ENCODE assay signal across 8 cellular contexts in the genomic region with DNA sequence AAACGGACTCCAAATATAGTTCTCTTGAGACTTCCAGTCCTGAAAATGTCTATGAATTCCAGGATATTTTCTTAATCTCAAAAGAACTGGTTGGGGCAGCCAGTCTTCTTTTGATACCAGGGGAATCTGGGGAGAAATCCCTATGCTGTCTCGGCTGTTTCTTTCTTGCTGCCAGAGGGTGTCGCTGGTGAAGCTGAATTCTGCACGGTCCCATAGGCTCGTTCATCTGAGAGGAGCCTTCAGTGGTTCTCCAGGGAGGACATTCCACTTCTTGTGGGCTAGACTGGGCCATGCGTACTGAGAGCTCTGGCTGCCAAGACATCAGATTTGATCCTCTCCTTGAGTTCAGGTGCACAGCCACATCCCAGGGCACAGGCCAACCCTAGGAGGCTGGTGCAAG.
DNase-seq lines count a peak whose midpoint lies in the region; ATAC-seq and TF ChIP-seq lines count a peak whose summit lies in the region.

No MANE protein-coding gene starts in this region.

- H3K4me3 ChIP-seq in BLaER1 (no peak overlapping the region), HUES6 (ENCODE audit: low read depth, low read length) (peak overlapping the region; percentile 22; the same call in 1 of the 2 replicates), mammary epithelial cell (replicated peaks in 1 of 3; ENCODE audit: insufficient read depth in 1 of 3, low read depth in 2 of 3, low read length in 3 of 3) (no peak overlapping the region)

- H3K27ac ChIP-seq in BLaER1 (no peak overlapping the region), HUES6 (ENCODE audit: low read depth, low read length) (peak overlapping the region; percentile 58; the same call in 1 of the 2 replicates), mammary epithelial cell (ENCODE audit: insufficient read depth, low read depth, low read length) (no peak overlapping the region)

- peak in 1 of 2 donors; percentile 56 for TF ChIP-seq CTCF in mammary epithelial cell (conservative IDR thresholded peaks at IDR 0.05 in 1 of 2, IDR thresholded peaks at IDR 0.05 in 1 of 2; ENCODE audit: extremely low read depth in 1 of 2, insufficient read depth in 1 of 2, low read depth in 1 of 2, low read length in 2 of 2)

- no TSS peak for BruUV-seq in mammary epithelial cell (replicated peaks; lab: Mats Ljungman, UMichigan)

- H3K36me3 ChIP-seq in BLaER1 (no peaks in the 10 kb centered on the region), HUES6 (ENCODE audit: control insufficient read depth, insufficient read depth, low read length) (no peaks in the 10 kb centered on the region), mammary epithelial cell (ENCODE audit: insufficient read depth, low read length) (no peaks in the 10 kb centered on the region)

- no peak overlapping the region for H2AFZ ChIP-seq in mammary epithelial cell (ENCODE audit: low read depth, low read length)

- H3K4me1 ChIP-seq in BLaER1 (peaks cover 39% of the 10 kb centered on the region), HUES6 (ENCODE audit: control insufficient read depth, insufficient read depth, low read length) (peaks cover 34% of the 10 kb centered on the region), mammary epithelial cell (ENCODE audit: insufficient read depth, low read length) (no peaks in the 10 kb centered on the region)

- WGBS in mammary epithelial cell (ENCODE audit: low coverage, missing lambda C conversion rate) = 56% methylated on average over 6 of the region's 6 CpGs

- H4K20me1 ChIP-seq in BLaER1 (no peaks in the 10 kb centered on the region), mammary epithelial cell (ENCODE audit: insufficient read depth, low read length) (no peaks in the 10 kb centered on the region)

- H3K4me2 ChIP-seq in BLaER1 (peak overlapping the region; percentile 68), mammary epithelial cell (ENCODE audit: insufficient read depth, low read depth, low read length) (no peak overlapping the region)

- CTCF ChIA-PET in mammary epithelial cell (lab: Charles Lee; ENCODE audit: low non-redundant PET) = no interaction called here

- intact Hi-C loops in mammary epithelial cell (cut with micrococcal nuclease) = no loop called here

- in situ Hi-C loops in mammary epithelial cell (cut with MboI; ENCODE audit: low sequenced_read_pairs in 2 of 2) = no loop called here

- dilution Hi-C loops in mammary epithelial cell (cut with HindIII; ENCODE audit: low sequenced_read_pairs) = no loop called here

- ATAC-seq in left lobe of liver = peak; percentile 81
- no peak for ATAC-seq in GM19397 (IDR thresholded peaks at IDR 0.05; ENCODE audit: unreplicated experiment)

- H3K9me3 ChIP-seq in BLaER1 = no peaks in the 10 kb centered on the region
- H3K9me3 ChIP-seq in HUES6 (ENCODE audit: control insufficient read depth, insufficient read depth, low read depth, low read length) = no peaks in the 10 kb centered on the region
- no peaks in the 10 kb centered on the region for H3K9me3 ChIP-seq in mammary epithelial cell (replicated peaks; ENCODE audit: insufficient read depth, low read length)

- no peaks in the 10 kb centered on the region for H3K79me2 ChIP-seq in mammary epithelial cell (ENCODE audit: insufficient read depth, low read length)

- DNase-seq in mammary epithelial cell (peak; percentile 21), left lobe of liver (ENCODE audit: low spot score) (no peak), DMS153 (lab: John Stamatoyannopoulos, UW) (no peak), T-helper 9 cell (no peak), NCI-H1105 treated with DMSO at 0.1 percent for 48 hours (lab: John Stamatoyannopoulos, UW) (no peak)

- H3K9ac ChIP-seq in BLaER1 (no peak overlapping the region), HUES6 (ENCODE audit: low read length) (peak overlapping the region; percentile 22), mammary epithelial cell (ENCODE audit: insufficient read depth, low read length) (no peak overlapping the region)

- H3K27me3 ChIP-seq in BLaER1 (no peaks in the 10 kb centered on the region), HUES6 (ENCODE audit: control insufficient read depth, insufficient read depth, low read length) (no peaks in the 10 kb centered on the region), mammary epithelial cell (ENCODE audit: insufficient read depth, low read length) (no peaks in the 10 kb centered on the region)
